In the genomic region with DNA sequence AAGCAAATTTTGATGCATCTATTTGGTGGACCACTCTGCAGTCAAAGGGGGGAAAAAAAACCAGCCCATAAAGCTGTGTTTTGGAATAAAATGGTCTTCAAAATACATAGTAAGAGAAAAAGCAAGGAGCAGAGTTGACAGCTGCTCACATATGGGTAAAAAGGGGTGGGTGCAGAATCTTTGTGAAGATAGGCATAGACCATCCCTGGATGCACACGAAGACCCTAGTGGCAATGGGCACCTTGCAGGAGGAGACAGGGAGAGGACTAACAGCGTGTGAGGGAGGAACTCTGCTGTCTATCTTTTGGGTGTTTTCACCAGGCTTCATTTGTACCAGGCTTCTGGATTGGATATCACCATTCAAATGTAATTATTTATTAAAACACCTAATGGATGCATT, we compare ENCODE assay signal across 1 cellular context.
TF ChIP-seq lines count a peak whose summit lies in the region.

No MANE protein-coding gene starts in this region.

TF ChIP-seq in HCT116, 20 proteins besides CTCF, POLR2A, EP300 and RAD21 (continued from another document):
- TF ChIP-seq, protein P1, sequence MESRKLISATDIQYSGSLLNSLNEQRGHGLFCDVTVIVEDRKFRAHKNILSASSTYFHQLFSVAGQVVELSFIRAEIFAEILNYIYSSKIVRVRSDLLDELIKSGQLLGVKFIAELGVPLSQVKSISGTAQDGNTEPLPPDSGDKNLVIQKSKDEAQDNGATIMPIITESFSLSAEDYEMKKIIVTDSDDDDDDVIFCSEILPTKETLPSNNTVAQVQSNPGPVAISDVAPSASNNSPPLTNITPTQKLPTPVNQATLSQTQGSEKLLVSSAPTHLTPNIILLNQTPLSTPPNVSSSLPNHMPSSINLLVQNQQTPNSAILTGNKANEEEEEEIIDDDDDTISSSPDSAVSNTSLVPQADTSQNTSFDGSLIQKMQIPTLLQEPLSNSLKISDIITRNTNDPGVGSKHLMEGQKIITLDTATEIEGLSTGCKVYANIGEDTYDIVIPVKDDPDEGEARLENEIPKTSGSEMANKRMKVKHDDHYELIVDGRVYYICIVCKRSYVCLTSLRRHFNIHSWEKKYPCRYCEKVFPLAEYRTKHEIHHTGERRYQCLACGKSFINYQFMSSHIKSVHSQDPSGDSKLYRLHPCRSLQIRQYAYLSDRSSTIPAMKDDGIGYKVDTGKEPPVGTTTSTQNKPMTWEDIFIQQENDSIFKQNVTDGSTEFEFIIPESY (IDR thresholded peaks at IDR 0.05; ENCODE audit: extremely low read depth, insufficient replicate concordance, low read length), result no peak
- TF ChIP-seq EZH2phosphoT487 (IDR thresholded peaks at IDR 0.05; ENCODE audit: borderline replicate concordance) (no peak), YY1 (IDR thresholded peaks at IDR 0.05; ENCODE audit: extremely low read depth, insufficient replicate concordance, low read depth, low read length) (no peak), ELF1 (IDR thresholded peaks at IDR 0.05; ENCODE audit: borderline replicate concordance, low read depth) (no peak)
